In the genomic region with DNA sequence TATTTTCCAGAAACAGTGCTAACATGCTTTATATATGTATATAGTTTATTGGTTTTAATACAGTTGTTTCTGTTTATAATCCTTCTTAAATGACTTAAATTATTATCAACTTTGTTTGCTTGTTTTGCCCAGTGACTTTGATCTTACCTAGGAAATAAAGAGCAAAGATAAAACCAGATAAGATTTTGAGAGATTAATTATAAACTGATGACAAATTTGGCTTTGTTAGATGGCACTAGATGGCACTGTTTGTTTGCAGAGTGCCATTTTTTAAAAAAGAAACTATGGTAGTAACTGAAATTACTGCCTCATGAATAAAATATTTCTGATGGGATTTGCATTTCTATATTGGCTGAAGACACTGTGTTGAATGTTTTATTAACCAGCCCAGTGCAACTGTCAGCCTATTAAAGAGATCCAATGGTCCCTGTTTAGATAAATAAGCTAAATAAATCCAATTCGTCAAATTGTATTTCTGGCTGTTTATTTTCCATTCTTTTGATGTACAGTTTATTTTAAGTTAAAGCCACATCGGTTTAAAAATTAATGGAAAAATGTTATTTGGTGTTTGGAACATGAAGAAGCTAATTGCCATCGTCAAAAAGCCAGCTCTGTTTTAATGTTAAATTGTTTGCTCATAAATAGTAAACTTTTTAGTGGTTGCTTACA, we compare ENCODE assay signal across 1 cellular context.
TF ChIP-seq lines count a peak whose summit lies in the region.

No MANE protein-coding gene starts in this region.

TF ChIP-seq in HCT116, 20 proteins besides CTCF, POLR2A, EP300 and RAD21 (continued from another document):
- TF ChIP-seq, protein P1, sequence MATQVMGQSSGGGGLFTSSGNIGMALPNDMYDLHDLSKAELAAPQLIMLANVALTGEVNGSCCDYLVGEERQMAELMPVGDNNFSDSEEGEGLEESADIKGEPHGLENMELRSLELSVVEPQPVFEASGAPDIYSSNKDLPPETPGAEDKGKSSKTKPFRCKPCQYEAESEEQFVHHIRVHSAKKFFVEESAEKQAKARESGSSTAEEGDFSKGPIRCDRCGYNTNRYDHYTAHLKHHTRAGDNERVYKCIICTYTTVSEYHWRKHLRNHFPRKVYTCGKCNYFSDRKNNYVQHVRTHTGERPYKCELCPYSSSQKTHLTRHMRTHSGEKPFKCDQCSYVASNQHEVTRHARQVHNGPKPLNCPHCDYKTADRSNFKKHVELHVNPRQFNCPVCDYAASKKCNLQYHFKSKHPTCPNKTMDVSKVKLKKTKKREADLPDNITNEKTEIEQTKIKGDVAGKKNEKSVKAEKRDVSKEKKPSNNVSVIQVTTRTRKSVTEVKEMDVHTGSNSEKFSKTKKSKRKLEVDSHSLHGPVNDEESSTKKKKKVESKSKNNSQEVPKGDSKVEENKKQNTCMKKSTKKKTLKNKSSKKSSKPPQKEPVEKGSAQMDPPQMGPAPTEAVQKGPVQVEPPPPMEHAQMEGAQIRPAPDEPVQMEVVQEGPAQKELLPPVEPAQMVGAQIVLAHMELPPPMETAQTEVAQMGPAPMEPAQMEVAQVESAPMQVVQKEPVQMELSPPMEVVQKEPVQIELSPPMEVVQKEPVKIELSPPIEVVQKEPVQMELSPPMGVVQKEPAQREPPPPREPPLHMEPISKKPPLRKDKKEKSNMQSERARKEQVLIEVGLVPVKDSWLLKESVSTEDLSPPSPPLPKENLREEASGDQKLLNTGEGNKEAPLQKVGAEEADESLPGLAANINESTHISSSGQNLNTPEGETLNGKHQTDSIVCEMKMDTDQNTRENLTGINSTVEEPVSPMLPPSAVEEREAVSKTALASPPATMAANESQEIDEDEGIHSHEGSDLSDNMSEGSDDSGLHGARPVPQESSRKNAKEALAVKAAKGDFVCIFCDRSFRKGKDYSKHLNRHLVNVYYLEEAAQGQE (IDR thresholded peaks at IDR 0.05; ENCODE audit: low read depth): no peak
- TF ChIP-seq SRF (IDR thresholded peaks at IDR 0.05; ENCODE audit: low read depth) (0 out of 2 replicates have a peak, but pooled peaks have one; percentile 16), POLR2AphosphoS5 (IDR thresholded peaks at IDR 0.05; ENCODE audit: low read depth, low read length) (no peak), CEBPB (IDR thresholded peaks at IDR 0.05; ENCODE audit: low read depth) (no peak; the same call in 1 of the 2 replicates), EZH2 (IDR thresholded peaks at IDR 0.05) (no peak)
